In the genomic region with DNA sequence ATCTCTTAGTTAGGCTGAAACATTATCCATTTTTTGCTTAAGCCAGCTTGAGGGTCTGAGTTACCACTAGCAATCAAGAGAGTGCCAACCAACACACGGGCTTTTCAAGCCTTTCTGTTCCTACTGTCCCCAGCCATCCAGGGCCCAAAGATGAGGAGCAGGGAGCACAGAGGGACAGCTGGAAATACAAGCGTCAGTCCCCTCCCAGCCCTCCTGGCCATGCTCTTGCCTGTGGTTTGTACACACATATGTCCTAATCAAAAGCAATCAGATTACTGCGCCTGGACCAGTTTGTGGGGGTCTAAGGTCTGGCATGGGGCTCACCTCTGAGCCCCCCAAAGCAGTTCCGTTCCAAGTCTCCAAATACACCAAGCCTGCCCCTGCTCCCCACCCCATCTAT, we compare ENCODE assay signal across 25 cellular contexts. TPM values are rescaled to one million over a fixed set of nuclear protein-coding genes. Genes with fewer than 3 reads are reported as not detected.
DNase-seq lines count a peak whose midpoint lies in the region; ATAC-seq and TF ChIP-seq lines count a peak whose summit lies in the region.
"Had no signal": no experiment of that assay in that cellular context is flagged by ENCODE, and none has a peak within 500 bp of the region (broad histone marks: within the 10 kb centered on the region; RNA-seq: fewer than 3 reads in every experiment).

No MANE protein-coding gene starts in this region.

- no peak overlapping the region for H3K4ac ChIP-seq in mesenchymal stem cell (ENCODE audit: low read depth in 1 of 2, low read length in 2 of 2)

- peak overlapping the region in 1 of 2 experiments; percentile 67 for H2BK12ac ChIP-seq in mesenchymal stem cell (ENCODE audit: low read length in 2 of 2)

- no peak overlapping the region for H2BK15ac ChIP-seq in mesenchymal stem cell (ENCODE audit: low read depth, poor library complexity, severe bottlenecking)

- H2AK5ac ChIP-seq in mesenchymal stem cell (ENCODE audit: low read length, severe bottlenecking), result no peak overlapping the region

- no peak overlapping the region for H2BK5ac ChIP-seq in mesenchymal stem cell (ENCODE audit: low read depth, low read length, poor library complexity, severe bottlenecking)

- H2AFZ ChIP-seq in mesenchymal stem cell (ENCODE audit: low read depth, low read length), result no peak overlapping the region

- peak overlapping the region in 1 of 2 experiments; percentile 54 for H3K18ac ChIP-seq in mesenchymal stem cell (ENCODE audit: low read depth in 1 of 2, low read length in 2 of 2)

- TF ChIP-seq EP300 in tibial nerve (IDR thresholded peaks at IDR 0.05), result no peak

- H4K91ac ChIP-seq in mesenchymal stem cell (ENCODE audit: low read length), result peak overlapping the region; percentile 54

- H3K9me3 ChIP-seq in left ventricle myocardium inferior (replicated peaks), result no peaks in the 10 kb centered on the region
- no peaks in the 10 kb centered on the region for H3K9me3 ChIP-seq in heart right ventricle
- H3K9me3 ChIP-seq in mesenchymal stem cell (ENCODE audit: control insufficient read depth, low read length), result no peaks in the 10 kb centered on the region
- H3K9me3 ChIP-seq in tibial nerve, result no peaks in the 10 kb centered on the region
- no peaks in the 10 kb centered on the region for H3K9me3 ChIP-seq in esophagus squamous epithelium
- H3K9me3 ChIP-seq: adrenal gland had no signal

- H3K4me1 ChIP-seq in left ventricle myocardium inferior, result peaks cover 74% of the 10 kb centered on the region
- peaks cover 13 to 78% (median 54%) of the 10 kb centered on the region in 9 donors for H3K4me1 ChIP-seq in heart right ventricle
- peaks cover 29% of the 10 kb centered on the region for H3K4me1 ChIP-seq in mesenchymal stem cell (ENCODE audit: control insufficient read depth, insufficient read depth, low read depth, low read length)
- H3K4me1 ChIP-seq in tibial nerve, result peaks cover 0 to 83% (median 43%) of the 10 kb centered on the region in 4 donors
- H3K4me1 ChIP-seq in esophagus squamous epithelium, result peaks cover 18 to 80% (median 18%) of the 10 kb centered on the region in 3 donors

- peak overlapping the region in 1 of 2 experiments; percentile 54 for H3K23ac ChIP-seq in mesenchymal stem cell (ENCODE audit: low read length in 2 of 2)

- H4K8ac ChIP-seq in mesenchymal stem cell (ENCODE audit: low read length), result peak overlapping the region; percentile 8

- no peak overlapping the region for H3K9ac ChIP-seq in mesenchymal stem cell (ENCODE audit: low read length)

- intact Hi-C loops in left ventricle myocardium inferior (cut with micrococcal nuclease), result no loop called here
- intact Hi-C loops in heart right ventricle (cut with DNase I), result no loop called here
- intact Hi-C loops in esophagus squamous epithelium (cut with DNase I), result no loop called here

- no peak overlapping the region for H3K4me2 ChIP-seq in mesenchymal stem cell (ENCODE audit: low read length, poor library complexity, severe bottlenecking)

- H2BK120ac ChIP-seq in mesenchymal stem cell (ENCODE audit: low read depth, low read length), result no peak overlapping the region

- no peak for ATAC-seq in heart right ventricle
- no peak for ATAC-seq in GM19452 (IDR thresholded peaks at IDR 0.05; ENCODE audit: unreplicated experiment)
- ATAC-seq: effector memory CD8-positive, alpha-beta T cell; stimulated activated naive CD8-positive, alpha-beta T cell treated with anti-CD3 and anti-CD28 coated beads, Interleukin-15, amount 100 ng/mL, for 72 hours had no signal

- H3K27me3 ChIP-seq in left ventricle myocardium inferior (ENCODE audit: low read depth), result no peaks in the 10 kb centered on the region
- no peaks in the 10 kb centered on the region for H3K27me3 ChIP-seq in heart right ventricle
- H3K27me3 ChIP-seq in mesenchymal stem cell (ENCODE audit: control insufficient read depth in 1 of 2, insufficient read depth in 1 of 2, low read length in 2 of 2), result no peaks in the 10 kb centered on the region
- no peaks in the 10 kb centered on the region for H3K27me3 ChIP-seq in tibial nerve
- H3K27me3 ChIP-seq in esophagus squamous epithelium, result no peaks in the 10 kb centered on the region
- H3K27me3 ChIP-seq: adrenal gland, brain microvascular endothelial cell had no signal

- H3K14ac ChIP-seq in mesenchymal stem cell (ENCODE audit: low read length in 2 of 2), result no peak overlapping the region

- DNase-seq in left ventricle myocardium inferior (no peak), heart right ventricle (no peak), mesenchymal stem cell (no peak), tibial nerve (ENCODE audit: low spot score in 2 of 2) (no peak), esophagus squamous epithelium (lab: John Stamatoyannopoulos, UW) (no peak), SKM-1 (lab: John Stamatoyannopoulos, UW; ENCODE audit: unreplicated experiment) (no peak)
- DNase-seq: activated gamma-delta T cell treated with Interleukin-2 at 50 U/mL for 16 hours; adrenal gland; brain microvascular endothelial cell; COR-L47; DMS53; effector memory CD8-positive, alpha-beta T cell; erythroblast; head of caudate nucleus; kidney glomerular epithelial cell; mammary epithelial cell; MV-4-11; NCI-H1436 treated with DMSO at 0.1 percent for 48 hours; NCI-H446 treated with DMSO at 0.1 percent for 48 hours; RPMI8226; stimulated activated naive CD8-positive, alpha-beta T cell treated with anti-CD3 and anti-CD28 coated beads, Interleukin-15, amount 100 ng/mL, for 72 hours; trophoblast cell had no signal

- H3K27ac ChIP-seq in left ventricle myocardium inferior (replicated peaks) (peak overlapping the region; percentile 51), heart right ventricle (peak overlapping the region in 2 of 10 donors; percentile 39 to 55), angular gyrus (ENCODE audit: low read depth, low read length) (peak overlapping the region; percentile 99), mesenchymal stem cell (ENCODE audit: low read length, poor library complexity, severe bottlenecking) (no peak overlapping the region), tibial nerve (peak overlapping the region in 3 of 4 donors; percentile 44 to 85 (median 84)), esophagus squamous epithelium (no peak overlapping the region)
- H3K27ac ChIP-seq: brain microvascular endothelial cell had no signal

- no peak overlapping the region for H3K4me3 ChIP-seq in left ventricle myocardium inferior
- H3K4me3 ChIP-seq in heart right ventricle, result no peak overlapping the region
- H3K4me3 ChIP-seq in mesenchymal stem cell (ENCODE audit: insufficient read depth in 1 of 2, low read depth in 1 of 2, low read length in 2 of 2), result no peak overlapping the region
- no peak overlapping the region for H3K4me3 ChIP-seq in tibial nerve
- H3K4me3 ChIP-seq in esophagus squamous epithelium, result no peak overlapping the region
- H3K4me3 ChIP-seq: adrenal gland had no signal

- no peaks in the 10 kb centered on the region for H3K36me3 ChIP-seq in left ventricle myocardium inferior
- peaks cover 0 to 55% (median 5%) of the 10 kb centered on the region in 9 donors for H3K36me3 ChIP-seq in heart right ventricle
- peaks cover 10 to 33% of the 10 kb centered on the region in 2 experiments for H3K36me3 ChIP-seq in mesenchymal stem cell (ENCODE audit: control insufficient read depth in 1 of 2, insufficient read depth in 2 of 2, low read depth in 1 of 2, low read length in 2 of 2)
- peaks cover 0 to 22% (median 0%) of the 10 kb centered on the region in 3 donors for H3K36me3 ChIP-seq in tibial nerve
- H3K36me3 ChIP-seq in esophagus squamous epithelium, result peaks cover 5 to 39% (median 6%) of the 10 kb centered on the region in 3 donors

- WGBS in heart right ventricle, 2 donors, result 95% methylated on average over 4 of the region's 4 CpGs
- WGBS in mesenchymal stem cell, result 96% methylated on average over 4 of the region's 4 CpGs
- WGBS in tibial nerve, 2 donors, result 94 to 96% methylated on average over 4 of the region's 4 CpGs
- WGBS in esophagus squamous epithelium, 2 donors, result 93 to 94% methylated on average over 3 to 4 of the region's 4 CpGs

- peaks cover 39% of the 10 kb centered on the region for H3K79me1 ChIP-seq in mesenchymal stem cell (replicated peaks; ENCODE audit: low read length, poor library complexity, severe bottlenecking)

- TF ChIP-seq CTCF in left ventricle myocardium inferior (IDR thresholded peaks at IDR 0.05; ENCODE audit: borderline replicate concordance), result no peak
- no peak for TF ChIP-seq CTCF in heart right ventricle (IDR thresholded peaks at IDR 0.05)
- TF ChIP-seq CTCF in tibial nerve (IDR thresholded peaks at IDR 0.05), result no peak
- TF ChIP-seq CTCF in esophagus squamous epithelium (IDR thresholded peaks at IDR 0.05), result no peak

- TF ChIP-seq POLR2A in tibial nerve (IDR thresholded peaks at IDR 0.05) (no peak), esophagus squamous epithelium (IDR thresholded peaks at IDR 0.05) (no peak)

RNA-seq across cellular contexts. Expression of a gene that starts 3.5 kb away (rescaled TPM):
- total RNA-seq in left ventricle myocardium inferior (12.5 TPM), heart right ventricle (10 to 100 TPM in 5 of 10 donors, 1 to 10 TPM in 5; 6.5 to 21.8 (median 10.1) TPM), tibial nerve (10 to 100 TPM; 27.8 to 77.4 (median 52.1) TPM), esophagus squamous epithelium (10 to 100 TPM; 15.8 to 25.9 (median 17.8) TPM)
- 10 to 100 TPM; 11.9 to 17.0 TPM for polyA plus RNA-seq in heart right ventricle
- polyA plus RNA-seq in mesenchymal stem cell (2013, experiment 1 of 2), result 25.5 TPM
- 22.1 TPM for polyA plus RNA-seq in mesenchymal stem cell (2013, experiment 2 of 2)

RNA-seq across cellular contexts. Expression of a gene that starts 12.8 kb away (rescaled TPM):
- 74.2 TPM for total RNA-seq in left ventricle myocardium inferior
- 10 to 100 TPM; 51.4 to 76.7 (median 72.5) TPM for total RNA-seq in heart right ventricle
- polyA plus RNA-seq in heart right ventricle, result 10 to 100 TPM; 29.0 to 52.1 TPM
- polyA plus RNA-seq in mesenchymal stem cell (2013, experiment 1 of 2), result 27.3 TPM
- polyA plus RNA-seq in mesenchymal stem cell (2013, experiment 2 of 2), result 27.3 TPM
- total RNA-seq in tibial nerve, result 10 to 100 TPM; 37.6 to 53.0 (median 49.2) TPM
- 10 to 100 TPM; 45.2 to 59.1 (median 49.1) TPM for total RNA-seq in esophagus squamous epithelium

RNA-seq across cellular contexts. Expression of a gene that starts 41.2 kb away (rescaled TPM):
- total RNA-seq in left ventricle myocardium inferior, result 5.5 TPM
- 10 to 100 TPM in 1 of 10 donors, 1 to 10 TPM in 9; 3.1 to 14.7 (median 5.8) TPM for total RNA-seq in heart right ventricle
- 10 to 100 TPM in 1 of 2 donors, 1 to 10 TPM in 1; 7.7 to 27.9 TPM for polyA plus RNA-seq in heart right ventricle
- polyA plus RNA-seq in mesenchymal stem cell (2013, experiment 1 of 2), result 127 TPM
- polyA plus RNA-seq in mesenchymal stem cell (2013, experiment 2 of 2), result 127 TPM
- 10 to 100 TPM; 31.0 to 58.1 (median 32.9) TPM for total RNA-seq in tibial nerve
- 10 to 100 TPM in 3 of 4 donors, 1 to 10 TPM in 1; 9.2 to 20.2 (median 14.2) TPM for total RNA-seq in esophagus squamous epithelium
- total RNA-seq: T-helper 1 cell treated with Interleukin-12 subunit alpha and Interleukin-12 subunit beta and Interleukin-4 antibody, amounts not matched to agents 30 ng/mL and 1 ng/mL, for 36 hours had no signal

Comparison
In these comparisons a context has a peak if more than half of its experiments do, and no peak if none do; other contexts are left out.
1. H3K27ac ChIP-seq: peak in left ventricle myocardium inferior (single experiment), angular gyrus (single experiment) and tibial nerve (3 of 4); none in mesenchymal stem cell (single experiment) and esophagus squamous epithelium (0 of 4).